28 cellular contexts compared by ENCODE assay signal in the genomic region with DNA sequence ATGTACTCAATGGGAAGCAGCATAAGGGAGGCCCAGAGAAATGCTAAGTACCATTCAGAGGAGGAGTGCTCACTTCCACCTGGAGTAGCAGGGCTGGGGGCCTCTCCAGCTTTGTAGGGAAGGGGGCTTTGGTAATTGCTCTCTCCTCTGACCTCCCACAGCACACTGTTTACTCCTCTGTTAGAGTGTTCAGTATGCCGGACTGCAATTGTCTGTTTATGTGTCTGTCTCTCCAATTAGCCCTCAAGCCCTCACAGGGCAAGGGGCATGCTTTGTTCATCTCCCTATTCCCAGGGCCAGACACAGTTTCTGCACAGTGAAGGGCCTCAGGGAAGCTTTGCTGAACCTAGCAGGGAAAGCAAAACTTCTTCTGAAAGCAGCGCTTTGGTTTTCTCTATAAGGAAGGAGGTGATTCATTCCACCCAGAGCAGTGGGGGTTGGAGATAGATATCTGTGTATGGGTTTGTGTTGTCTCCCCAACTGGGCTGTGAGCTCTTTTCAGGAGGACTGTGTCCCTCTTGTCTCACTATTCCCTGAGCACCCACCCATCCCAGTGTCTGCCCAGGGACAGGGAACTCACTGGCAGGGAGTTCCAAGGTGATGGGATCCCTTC.
"Had no signal": no experiment of that assay in that cellular context is flagged by ENCODE, and none has a peak within 500 bp of the region (broad histone marks: within the 10 kb centered on the region; RNA-seq: fewer than 3 reads in every experiment).

No MANE protein-coding gene starts in this region.

- ATAC-seq: HepG2, Right ventricle myocardium inferior, SK-N-SH treated with all-trans-retinoic acid at 6 μM for 48 hours had no signal

- H3K4me1 ChIP-seq: Peyer's patch, SJCRH30 had no signal

- H3K4me3 ChIP-seq: MG63, PC-9, Peyer's patch, SJCRH30 had no signal

- H3K4me2 ChIP-seq: PC-9 had no signal

- H3K27me3 ChIP-seq: MG63, Peyer's patch, SJCRH30 had no signal

- H3K27ac ChIP-seq: PC-9, Peyer's patch, SJCRH30 had no signal

- H3K36me3 ChIP-seq: MG63, Peyer's patch, SJCRH30 had no signal

- H3K9me3 ChIP-seq: MG63, Peyer's patch, SJCRH30 had no signal

- DNase-seq: IMR-90; Karpas-422; KG1; MG63; NCI-H1092; NCI-H1105 treated with DMSO at 0.1 percent for 48 hours; NCI-H1417 treated with DMSO at 0.1 percent for 48 hours; NCI-H146; NCI-H1694 treated with DMSO at 0.1 percent for 48 hours; NCI-H1930; NCI-H2081; NCI-H2107; NCI-H2171; NCI-H226; NCI-H446; NCI-H510A; NCI-H524 treated with DMSO at 0.1 percent for 48 hours; NCI-H69; NCI-H774; NK-92 treated with Interleukin-12 subunit alpha and Interleukin-12 subunit beta, amount 100 ng/mL, for 24 hours; OCI-M1; PC-9; Peyer's patch; SHP77 treated with DMSO at 0.1 percent for 48 hours; SJCRH30 had no signal

- FAIRE-seq: HepG2 had no signal

- H2AFZ ChIP-seq: PC-9 had no signal
